In the genomic region with DNA sequence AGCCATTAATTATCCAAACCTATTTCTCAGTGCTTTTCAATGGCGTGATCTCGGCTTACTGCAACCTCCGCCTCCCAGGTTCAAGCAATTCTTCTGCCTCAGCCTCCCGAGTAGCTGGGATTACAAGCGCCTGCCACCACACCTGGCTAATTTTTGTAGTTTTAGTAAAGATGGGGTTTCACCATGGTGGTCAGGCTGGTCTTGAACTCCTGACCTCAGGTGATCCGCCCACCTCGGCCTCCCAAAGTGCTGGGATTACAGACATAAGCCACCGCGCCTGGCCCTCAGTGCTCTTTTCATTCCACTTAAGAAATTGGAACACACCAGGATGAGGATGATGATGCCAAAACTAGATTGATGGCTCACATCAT, we compare ENCODE assay signal across 9 cellular contexts. TPM values are rescaled to one million over a fixed set of nuclear protein-coding genes. Genes with fewer than 3 reads are reported as not detected.
DNase-seq lines count a peak whose midpoint lies in the region; ATAC-seq, FAIRE-seq and TF ChIP-seq lines count a peak whose summit lies in the region.
"Not testable (repeated sequence)": the region's sequence is repeated elsewhere in the genome, so short reads cannot be mapped to it uniquely, and the experiment has no call there.
"Had no signal": no experiment of that assay in that cellular context is flagged by ENCODE, and none has a peak within 500 bp of the region (broad histone marks: within the 10 kb centered on the region; RNA-seq: fewer than 3 reads in every experiment).

No MANE protein-coding gene starts in this region.

- not testable (repeated sequence) for TF ChIP-seq EP300 in A549 (IDR thresholded peaks at IDR 0.05)

- H3K9me3 ChIP-seq in A549; SJCRH30 (replicated peaks); right atrium auricular region; smooth muscle cell (replicated peaks; ENCODE audit: low read depth): not testable (repeated sequence)

- peak overlapping the region; percentile 88 to 89 for H3K27ac ChIP-seq in A549
- peak overlapping the region; percentile 98 for H3K27ac ChIP-seq in SJCRH30
- peak overlapping the region in 1 of 2 donors; percentile 43 for H3K27ac ChIP-seq in coronary artery
- H3K27ac ChIP-seq in right atrium auricular region, result peak overlapping the region; percentile 57 to 73
- not testable (repeated sequence) for H3K27ac ChIP-seq in smooth muscle cell (ENCODE audit: low read depth)

- peak overlapping the region; percentile 99 for H3K9ac ChIP-seq in smooth muscle cell (ENCODE audit: low read depth)

- POLR2A ChIA-PET in A549 (lab: Yijun Ruan, JAX), result interaction anchor here (0.9 to 9.7 kb wide), 13 partner anchors 12 to 345 kb away, joined by 3 to 160 read pairs (median 3); no protein-coding TSS in a partner anchor

- not testable (repeated sequence) for H3F3A ChIP-seq in smooth muscle cell (ENCODE audit: low read depth)

- TF ChIP-seq CTCF in A549 (IDR thresholded peaks at IDR 0.05); coronary artery (IDR thresholded peaks at IDR 0.05); right atrium auricular region (IDR thresholded peaks at IDR 0.05); smooth muscle cell (IDR thresholded peaks at IDR 0.05; ENCODE audit: borderline replicate concordance, insufficient read depth, poor library complexity, severe bottlenecking): not testable (repeated sequence)

- peak overlapping the region; percentile 100 for H3K27ac Mint-ChIP-seq in naive B cell

- not testable (repeated sequence) for H3K36me3 ChIP-seq in H7 (replicated peaks; ENCODE audit: control insufficient read depth, insufficient read depth, low read length); SJCRH30; right atrium auricular region; smooth muscle cell (ENCODE audit: low read depth)

- not testable (repeated sequence) for H3K27me3 ChIP-seq in H7 (ENCODE audit: control insufficient read depth, insufficient read depth, low read length); SJCRH30; right atrium auricular region; smooth muscle cell (ENCODE audit: low read depth)

- not testable (repeated sequence) for H3K36me3 Mint-ChIP-seq in naive B cell

- not testable (repeated sequence) for TF ChIP-seq POLR2A in A549 (IDR thresholded peaks at IDR 0.05; ENCODE audit: low read length)

- CTCF ChIA-PET in A549 (lab: Yijun Ruan, JAX), result interaction anchor here (1.0 to 2.9 kb wide), 6 partner anchors 10 to 345 kb away, joined by 3 to 8 read pairs (median 3); no protein-coding TSS in a partner anchor

- H4K20me1 ChIP-seq in smooth muscle cell (ENCODE audit: low read depth), result not testable (repeated sequence)

- not testable (repeated sequence) for H3K27me3 Mint-ChIP-seq in naive B cell

- not testable (repeated sequence) for H3K9me3 Mint-ChIP-seq in naive B cell

- FAIRE-seq in A549 (lab: Jason Lieb, UNC), result not testable (repeated sequence)

- not testable (repeated sequence) for DNase-seq in A549 (ENCODE audit: low read depth in 1 of 2, low spot score in 1 of 2); H7; SJCRH30; coronary artery (ENCODE audit: low spot score); right atrium auricular region (ENCODE audit: low spot score); naive B cell; smooth muscle cell (lab: John Stamatoyannopoulos, UW; ENCODE audit: unreplicated experiment)
- DNase-seq in activated naive CD4-positive, alpha-beta T cell treated with Interleukin-2 at 50 U/mL for 16 hours, result peak; percentile 4

- H3K4me1 ChIP-seq in A549; SJCRH30; right atrium auricular region; smooth muscle cell (ENCODE audit: low read depth): not testable (repeated sequence)

- H2AFZ ChIP-seq in smooth muscle cell (ENCODE audit: low read depth), result peak overlapping the region; percentile 75

- H3K4me1 Mint-ChIP-seq in naive B cell, result peaks cover 14 to 18% (median 16%) of the 10 kb centered on the region in 3 donors

- peak overlapping the region; percentile 56 for H3K4me3 ChIP-seq in A549
- peak overlapping the region; percentile 32 for H3K4me3 ChIP-seq in H7 (ENCODE audit: insufficient read depth, low read depth, low read length)
- peak overlapping the region; percentile 48 for H3K4me3 ChIP-seq in SJCRH30
- H3K4me3 ChIP-seq in coronary artery, result peak overlapping the region; percentile 71
- peak overlapping the region; percentile 36 to 46 for H3K4me3 ChIP-seq in right atrium auricular region
- H3K4me3 ChIP-seq in smooth muscle cell, result peak overlapping the region; percentile 58

- H3K4me2 ChIP-seq in A549 (peak overlapping the region; percentile 73), smooth muscle cell (peak overlapping the region; percentile 85)

- peak in 1 of 2 experiments; percentile 1; a peak in 1 of 6 replicates for ATAC-seq in A549
- not testable (repeated sequence) for ATAC-seq in naive B cell (ENCODE audit: low read depth in 2 of 2)

- 8% methylated on average over 9 of the region's 9 CpGs for WGBS in A549 (ENCODE audit: missing lambda C conversion rate)
- WGBS in smooth muscle cell (ENCODE audit: low lambda C conversion rate), result 75% methylated on average over 9 of the region's 9 CpGs

- not testable (repeated sequence) for H3K79me2 ChIP-seq in smooth muscle cell (ENCODE audit: low read depth)

- H3K4me3 Mint-ChIP-seq in naive B cell, result peak overlapping the region; percentile 80 to 94 (median 87)

- not testable (repeated sequence) for TF ChIP-seq RAD21 in A549 (conservative IDR thresholded peaks at IDR 0.05 in 1 of 2, IDR thresholded peaks at IDR 0.05 in 1 of 2)

TF ChIP-seq in A549, 52 proteins besides CTCF, POLR2A, EP300 and RAD21:
- TF ChIP-seq CHD4 (IDR thresholded peaks at IDR 0.05; ENCODE audit: borderline replicate concordance), result peak; percentile 33; the same call in 1 of the 2 replicates

RNA-seq across cellular contexts. Expression of a gene that starts 32.1 kb away (rescaled TPM):
- polyA plus RNA-seq in A549 (2011; rRNA removed), result 0.12 TPM in 2 replicates
- 0.04 and 0.05 TPM in 2 replicates for polyA plus RNA-seq in A549 (2012; cell fraction: cytosol; rRNA removed)
- 0.04 and 0.07 TPM in 2 replicates for polyA plus RNA-seq in A549 (2012; cell fraction: nucleus; rRNA removed)
- polyA plus RNA-seq in A549 (2017; fragmentation: RNase III; extraction: RNeasy Plus Mini Kit Qiagen cat#74134 plus additional on column Dnase treatment), result 0.03 to 0.08 TPM (median 0.04 TPM) in 3 replicates
- 0.04 and 0.05 TPM in 2 replicates for polyA minus RNA-seq in A549 (2011; rRNA and poly(A)+ RNA removed)
- total RNA-seq in H7 (2014; rRNA removed; shearing (Covaris generic)), result 0.33 and 0.80 TPM in 2 replicates
- total RNA-seq in SJCRH30 (2014; rRNA removed; shearing (Covaris generic)), result 2.4 and 3.4 TPM in 2 replicates
- not detected for total RNA-seq in right atrium auricular region
- polyA plus RNA-seq in naive B cell (ENCODE audit: low read depth in 6 of 6), result 1 to 10 TPM in 1 of 6 donors, under 1 TPM in 2, not detected in 3; 0.26 to 1.0 (median 0.44) TPM
- total RNA-seq in smooth muscle cell, result 0.04 TPM in 1 of 2 replicates, not detected in the other
- not detected in 2 replicates for polyA plus RNA-seq in smooth muscle cell
- total RNA-seq: LHCN-M2 had no signal

RNA-seq across cellular contexts. Expression of a gene that starts 32.7 kb away (rescaled TPM):
- polyA plus RNA-seq in A549 (2011; rRNA removed) (96.7 and 121 TPM in 2 replicates), A549 (2017; fragmentation: RNase III; extraction: RNeasy Plus Mini Kit Qiagen cat#74134 plus additional on column Dnase treatment) (83.4 to 96.0 TPM (median 91.3 TPM) in 3 replicates), naive B cell (ENCODE audit: low read depth in 6 of 6) (10 to 100 TPM; 44.9 to 96.2 (median 53.0) TPM), smooth muscle cell (27.1 and 29.9 TPM in 2 replicates)
- polyA plus RNA-seq in A549 (2012; cell fraction: cytosol; rRNA removed), result 46.0 and 55.9 TPM in 2 replicates
- polyA plus RNA-seq in A549 (2012; cell fraction: nucleus; rRNA removed), result 15.0 and 24.2 TPM in 2 replicates
- polyA minus RNA-seq in A549 (2011; rRNA and poly(A)+ RNA removed), result 21.7 and 26.4 TPM in 2 replicates
- total RNA-seq in H7 (2014; rRNA removed; shearing (Covaris generic)), result 16.5 and 19.3 TPM in 2 replicates
- total RNA-seq in SJCRH30 (2014; rRNA removed; shearing (Covaris generic)), result 71.5 and 91.2 TPM in 2 replicates
- total RNA-seq in right atrium auricular region (10 to 100 TPM; 24.3 to 29.3 TPM), smooth muscle cell (20.9 and 23.2 TPM in 2 replicates)
